ENCODE assay signal across 13 cellular contexts in genomic region chr16:68365167-68365817, GRCh38. TPM values are rescaled to one million over a fixed set of nuclear protein-coding genes. Genes with fewer than 3 reads are reported as not detected.
A peak's percentile ranks its signal among the peaks of the same experiment; 100 is the strongest.
DNase-seq lines count a peak whose midpoint lies in the region; ATAC-seq and TF ChIP-seq lines count a peak whose summit lies in the region.
"Had no signal": no experiment of that assay in that cellular context is flagged by ENCODE, and none has a peak within 500 bp of the region (broad histone marks: within the 10 kb centered on the region; RNA-seq: fewer than 3 reads in every experiment).

No MANE protein-coding gene starts in this region.

- H3K4me1 ChIP-seq in left ventricle myocardium inferior, result no peaks in the 10 kb centered on the region

- H3K27me3 Mint-ChIP-seq in stimulated activated naive B cell treated with anti-CD40 and anti-IgM and Interleukin-4, amounts not matched to agents 10 μg/mL and 1 μg/mL and 100 μg/mL, for 72 hours, result peaks cover 8 to 31% of the 10 kb centered on the region in 2 donors

- H3K4me3 Mint-ChIP-seq in stimulated activated naive B cell treated with anti-CD40 and anti-IgM and Interleukin-4, amounts not matched to agents 10 μg/mL and 1 μg/mL and 100 μg/mL, for 72 hours, result peak overlapping the region in 1 of 2 donors; percentile 22
- H3K4me3 Mint-ChIP-seq: activated CD4-positive, alpha-beta T cell treated with anti-CD3 and anti-CD28 coated beads for 36 hours; CD8-positive, alpha-beta T cell had no signal

- H3K36me3 Mint-ChIP-seq in stimulated activated naive B cell treated with anti-CD40 and anti-IgM and Interleukin-4, amounts not matched to agents 10 μg/mL and 1 μg/mL and 100 μg/mL, for 72 hours, result peaks cover 5 to 8% of the 10 kb centered on the region in 2 donors

- TF ChIP-seq POLR2A in NB4 (IDR thresholded peaks at IDR 0.05; ENCODE audit: extremely low read depth, insufficient read length), result no peak

- no peaks in the 10 kb centered on the region for H3K9me3 Mint-ChIP-seq in stimulated activated naive B cell treated with anti-CD40 and anti-IgM and Interleukin-4, amounts not matched to agents 10 μg/mL and 1 μg/mL and 100 μg/mL, for 72 hours
- H3K9me3 Mint-ChIP-seq: CD8-positive, alpha-beta T cell had no signal

- peak overlapping the region; percentile 38 for H3K27ac Mint-ChIP-seq in stimulated activated naive B cell treated with anti-CD40 and anti-IgM and Interleukin-4, amounts not matched to agents 10 μg/mL and 1 μg/mL and 100 μg/mL, for 72 hours
- H3K27ac Mint-ChIP-seq: activated CD4-positive, alpha-beta T cell treated with anti-CD3 and anti-CD28 coated beads for 36 hours; CD8-positive, alpha-beta T cell had no signal

- H3K9me3 ChIP-seq in left ventricle myocardium inferior (replicated peaks), result no peaks in the 10 kb centered on the region
- H3K9me3 ChIP-seq: stomach had no signal

- ATAC-seq in stimulated activated naive B cell treated with anti-CD40 and anti-IgM and Interleukin-4, amounts not matched to agents 10 μg/mL and 1 μg/mL and 100 μg/mL, for 72 hours (replicated peaks), result peak; percentile 22 to 42
- ATAC-seq: activated CD4-positive, alpha-beta T cell treated with anti-CD3 and anti-CD28 coated beads for 36 hours; CD8-positive, alpha-beta T cell had no signal

- DNase-seq in EL, result peak; percentile 16
- peak; percentile 88 for DNase-seq in NB4 (ENCODE audit: low read depth)
- peak; percentile 41 for DNase-seq in left ventricle myocardium inferior
- no peak for DNase-seq in stimulated activated naive B cell treated with anti-CD40 and anti-IgM and Interleukin-4, amounts not matched to agents 10 μg/mL and 1 μg/mL and 100 μg/mL, for 72 hours
- no peak for DNase-seq in NCI-H524 treated with DMSO at 0.1 percent for 48 hours (lab: John Stamatoyannopoulos, UW)
- DNase-seq in mesenteric fat pad (ENCODE audit: low spot score), result no peak
- DNase-seq in NCI-H2029 treated with DMSO at 0.1 percent for 48 hours (lab: John Stamatoyannopoulos, UW), result no peak
- DNase-seq: activated CD4-positive, alpha-beta T cell treated with anti-CD3 and anti-CD28 coated beads for 36 hours; activated naive CD4-positive, alpha-beta T cell treated with anti-CD3 and anti-CD28 coated beads, Interleukin-2, amount 50 U/mL, for 16 hours; CD8-positive, alpha-beta T cell; NCI-H2081 treated with DMSO at 0.1 percent for 48 hours; SHP77; stomach had no signal

- peaks cover 36% of the 10 kb centered on the region for H3K27me3 ChIP-seq in left ventricle myocardium inferior (ENCODE audit: low read depth)

- H3K4me3 ChIP-seq in NB4 (ENCODE audit: low read depth, low read length) (no peak overlapping the region), left ventricle myocardium inferior (no peak overlapping the region)
- H3K4me3 ChIP-seq: stomach had no signal

- H3K4me1 Mint-ChIP-seq in stimulated activated naive B cell treated with anti-CD40 and anti-IgM and Interleukin-4, amounts not matched to agents 10 μg/mL and 1 μg/mL and 100 μg/mL, for 72 hours, result peaks cover 34 to 67% of the 10 kb centered on the region in 2 donors

- no peak overlapping the region for H3K27ac ChIP-seq in left ventricle myocardium inferior (replicated peaks)
- H3K27ac ChIP-seq: stomach had no signal

- TF ChIP-seq CTCF in NB4 (IDR thresholded peaks at IDR 0.05; ENCODE audit: low read depth, low read length), result no peak
- TF ChIP-seq CTCF in left ventricle myocardium inferior (IDR thresholded peaks at IDR 0.05; ENCODE audit: borderline replicate concordance), result no peak

- intact Hi-C loops in left ventricle myocardium inferior (cut with micrococcal nuclease), result no loop called here

- no peaks in the 10 kb centered on the region for H3K36me3 ChIP-seq in left ventricle myocardium inferior

RNA-seq across cellular contexts. Expression of gene PRMT7, which starts 54.5 kb away (rescaled TPM):
- total RNA-seq in left ventricle myocardium inferior, result 25.6 TPM
- 35.7 TPM for total RNA-seq in mesenteric fat pad

RNA-seq across cellular contexts. Expression of gene SLC7A6OS, which starts 54.5 kb away (rescaled TPM):
- total RNA-seq in left ventricle myocardium inferior (13.6 TPM), mesenteric fat pad (12.3 TPM)

Comparison
In these comparisons a context has a peak if more than half of its experiments do, and no peak if none do; other contexts are left out.
1. DNase-seq: peak in EL (single experiment), NB4 (single experiment) and left ventricle myocardium inferior (single experiment); none in stimulated activated naive B cell treated with anti-CD40 and anti-IgM and Interleukin-4, amounts not matched to agents 10 μg/mL and 1 μg/mL and 100 μg/mL, for 72 hours (single experiment), NCI-H524 treated with DMSO at 0.1 percent for 48 hours (single experiment), mesenteric fat pad (single experiment) and NCI-H2029 treated with DMSO at 0.1 percent for 48 hours (single experiment).